ENCODE assay signal across 10 cellular contexts in the genomic region with DNA sequence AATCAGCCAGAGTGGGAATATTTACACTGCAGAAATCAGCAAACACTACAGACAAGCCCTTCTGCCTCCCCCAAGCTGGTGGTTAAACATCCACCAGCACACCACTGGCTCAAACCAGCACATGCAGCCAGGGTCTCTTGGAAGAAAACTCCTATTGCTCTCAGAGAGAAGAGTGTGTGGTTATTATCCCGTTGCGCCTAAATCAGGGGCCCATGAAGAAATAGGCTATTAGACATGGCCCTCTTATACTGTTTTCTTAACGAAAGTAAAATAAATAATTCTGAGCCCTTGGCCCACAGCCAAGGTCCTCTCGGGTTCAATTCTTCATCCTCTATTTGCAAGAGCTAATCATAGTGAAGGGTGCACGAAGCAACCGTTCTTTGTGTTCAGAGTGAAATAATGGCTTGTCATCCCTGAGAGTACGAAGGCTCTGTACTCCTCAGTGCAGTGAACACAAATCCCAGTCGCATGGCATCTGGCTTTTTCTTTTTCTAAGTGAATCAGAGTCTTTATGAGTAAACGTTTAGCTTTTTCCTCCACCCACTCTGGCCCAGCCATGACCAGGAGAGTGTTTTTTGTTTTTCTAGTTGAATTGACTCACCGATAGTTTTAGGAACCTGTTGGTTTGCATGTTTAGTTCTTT. TPM values are rescaled to one million over a fixed set of nuclear protein-coding genes. Genes with fewer than 3 reads are reported as not detected.
DNase-seq lines count a peak whose midpoint lies in the region; ATAC-seq and TF ChIP-seq lines count a peak whose summit lies in the region.
"Had no signal": no experiment of that assay in that cellular context is flagged by ENCODE, and none has a peak within 500 bp of the region (broad histone marks: within the 10 kb centered on the region; RNA-seq: fewer than 3 reads in every experiment).

No MANE protein-coding gene starts in this region.

- peak overlapping the region; percentile 64 for H3K27ac Mint-ChIP-seq in activated T-cell treated with anti-CD3 and anti-CD28 coated beads, Interleukin-2, amount 50 U/mL, for 72 hours
- H3K27ac Mint-ChIP-seq in mesothelial cell of epicardium, result peak overlapping the region; percentile 87
- H3K27ac Mint-ChIP-seq: naive thymus-derived CD4-positive, alpha-beta T cell had no signal

- H3K4me3 Mint-ChIP-seq in activated T-cell treated with anti-CD3 and anti-CD28 coated beads, Interleukin-2, amount 50 U/mL, for 72 hours, result peak overlapping the region; percentile 57 to 70
- peak overlapping the region; percentile 5 for H3K4me3 Mint-ChIP-seq in mesothelial cell of epicardium
- H3K4me3 Mint-ChIP-seq: naive thymus-derived CD4-positive, alpha-beta T cell had no signal

- no peak overlapping the region for H3K27ac ChIP-seq in coronary artery
- H3K27ac ChIP-seq: SJSA1 had no signal

- peaks cover 49% of the 10 kb centered on the region for H3K4me1 Mint-ChIP-seq in activated T-cell treated with anti-CD3 and anti-CD28 coated beads, Interleukin-2, amount 50 U/mL, for 72 hours (ENCODE audit: low read depth)
- peaks cover 15% of the 10 kb centered on the region for H3K4me1 Mint-ChIP-seq in mesothelial cell of epicardium

- H3K9me3 Mint-ChIP-seq in activated T-cell treated with anti-CD3 and anti-CD28 coated beads, Interleukin-2, amount 50 U/mL, for 72 hours, result no peaks in the 10 kb centered on the region
- H3K9me3 Mint-ChIP-seq in mesothelial cell of epicardium, result no peaks in the 10 kb centered on the region

- DNase-seq in GM12864 (ENCODE audit: low read depth) (peak; percentile 72), M059J (ENCODE audit: low read depth) (peak; percentile 80), mesothelial cell of epicardium (ENCODE audit: low spot score in 2 of 2, unreplicated experiment in 2 of 2) (no peak), coronary artery (ENCODE audit: low spot score) (no peak), SKM-1 treated with dmso at 0.1 percent for 144 hours (lab: John Stamatoyannopoulos, UW; ENCODE audit: unreplicated experiment) (no peak), NCI-H524 treated with DMSO at 0.1 percent for 48 hours (lab: John Stamatoyannopoulos, UW) (no peak)
- peak; percentile 61 to 70 for DNase-seq in activated T-cell treated with anti-CD3 and anti-CD28 coated beads, Interleukin-2, amount 50 U/mL, for 72 hours

- peak; percentile 40 for ATAC-seq in GM21737 (IDR thresholded peaks at IDR 0.05; ENCODE audit: unreplicated experiment)
- peak; percentile 92 to 93 for ATAC-seq in activated T-cell treated with anti-CD3 and anti-CD28 coated beads, Interleukin-2, amount 50 U/mL, for 72 hours (replicated peaks in 1 of 2)
- ATAC-seq: naive thymus-derived CD4-positive, alpha-beta T cell had no signal

- no peak for TF ChIP-seq CTCF in GM12864 (IDR thresholded peaks at IDR 0.05; ENCODE audit: low read depth, low read length, missing control alignments)
- no peak for TF ChIP-seq CTCF in mesothelial cell of epicardium (IDR thresholded peaks at IDR 0.05; ENCODE audit: unreplicated experiment)
- TF ChIP-seq CTCF in coronary artery (IDR thresholded peaks at IDR 0.05), result no peak

- peaks cover 0 to 5% of the 10 kb centered on the region in 2 donors for H3K36me3 Mint-ChIP-seq in activated T-cell treated with anti-CD3 and anti-CD28 coated beads, Interleukin-2, amount 50 U/mL, for 72 hours (ENCODE audit: insufficient read depth in 2 of 2)
- H3K36me3 Mint-ChIP-seq in mesothelial cell of epicardium, result no peaks in the 10 kb centered on the region

- peaks cover 6% of the 10 kb centered on the region for H3K27me3 Mint-ChIP-seq in activated T-cell treated with anti-CD3 and anti-CD28 coated beads, Interleukin-2, amount 50 U/mL, for 72 hours (ENCODE audit: low read depth)
- H3K27me3 Mint-ChIP-seq in mesothelial cell of epicardium (ENCODE audit: low read depth), result no peaks in the 10 kb centered on the region

- H3K4me3 ChIP-seq in GM12864 (ENCODE audit: low read depth, low read length), result peak overlapping the region; percentile 10; the same call in 1 of the 2 replicates
- no peak overlapping the region for H3K4me3 ChIP-seq in coronary artery
- H3K4me3 ChIP-seq: SJSA1 had no signal

RNA-seq across cellular contexts. Expression of gene RBM47, which starts 33.4 kb away (rescaled TPM):
- 11.2 and 18.0 TPM in 2 replicates for total RNA-seq in M059J (2014; rRNA removed; shearing (Covaris generic))
- total RNA-seq in activated T-cell treated with anti-CD3 and anti-CD28 coated beads, Interleukin-2, amount 50 U/mL, for 72 hours, result 10 to 100 TPM; 10.9 to 12.0 TPM
- 37.8 to 41.5 TPM (median 41.0 TPM) in 3 replicates for total RNA-seq in mesothelial cell of epicardium

Comparison
In these comparisons a context has a peak if more than half of its experiments do, and no peak if none do; other contexts are left out.
1. DNase-seq: peak in GM12864 (single experiment), M059J (single experiment) and activated T-cell treated with anti-CD3 and anti-CD28 coated beads, Interleukin-2, amount 50 U/mL, for 72 hours (2 of 2); none in mesothelial cell of epicardium (0 of 2), coronary artery (single experiment), SKM-1 treated with dmso at 0.1 percent for 144 hours (single experiment) and NCI-H524 treated with DMSO at 0.1 percent for 48 hours (single experiment).